ENCODE assay signal across 8 cellular contexts in genomic region chr12:57894577-57895292, GRCh38. TPM values are rescaled to one million over a fixed set of nuclear protein-coding genes. Genes with fewer than 3 reads are reported as not detected.
A peak's percentile ranks its signal among the peaks of the same experiment; 100 is the strongest.
DNase-seq lines count a peak whose midpoint lies in the region; ATAC-seq and TF ChIP-seq lines count a peak whose summit lies in the region.

No MANE protein-coding gene starts in this region.

- H2AFZ ChIP-seq in trophoblast cell (ENCODE audit: insufficient read depth, low read length, poor library complexity) = no peak overlapping the region

- no peak overlapping the region for H3K14ac ChIP-seq in trophoblast cell (ENCODE audit: low read length)

- H3K27me3 ChIP-seq in right atrium auricular region (no peaks in the 10 kb centered on the region), subcutaneous abdominal adipose tissue (ENCODE audit: control insufficient read depth in 5 of 5, insufficient read depth in 4 of 5, low read length in 5 of 5) (no peaks in the 10 kb centered on the region), trophoblast cell (ENCODE audit: insufficient read depth, low read length) (peaks cover 16% of the 10 kb centered on the region)

- peaks cover 0 to 97% of the 10 kb centered on the region in 2 donors for H3K4me1 ChIP-seq in right atrium auricular region
- peaks cover 38 to 84% (median 75%) of the 10 kb centered on the region in 5 donors for H3K4me1 ChIP-seq in subcutaneous abdominal adipose tissue (ENCODE audit: control insufficient read depth in 5 of 5, insufficient read depth in 5 of 5, low read length in 5 of 5)
- H3K4me1 ChIP-seq in trophoblast cell (ENCODE audit: control insufficient read depth in 1 of 2, insufficient read depth in 2 of 2, low read length in 2 of 2) = peaks cover 3 to 13% of the 10 kb centered on the region in 2 experiments

- WGBS in trophoblast cell (ENCODE audit: extremely low coverage, insufficient coverage, insufficient read length) = no CpG with 5 or more reads among the region's 5 CpGs

- H2AK5ac ChIP-seq in trophoblast cell (ENCODE audit: low read length) = no peak overlapping the region

- H3K27ac ChIP-seq in right atrium auricular region (peak overlapping the region; percentile 95 to 100), subcutaneous abdominal adipose tissue (ENCODE audit: low read depth, low read length) (peak overlapping the region; percentile 99), trophoblast cell (ENCODE audit: low read depth, low read length) (no peak overlapping the region)

- H3K9me3 ChIP-seq in right atrium auricular region = no peaks in the 10 kb centered on the region
- no peaks in the 10 kb centered on the region for H3K9me3 ChIP-seq in subcutaneous abdominal adipose tissue (ENCODE audit: control insufficient read depth in 5 of 5, low read length in 5 of 5)
- peaks cover 2% of the 10 kb centered on the region for H3K9me3 ChIP-seq in trophoblast cell (ENCODE audit: insufficient read depth, low read depth, low read length)

- H3K4ac ChIP-seq in trophoblast cell (ENCODE audit: low read depth, low read length) = no peak overlapping the region

- H3K9ac ChIP-seq in subcutaneous abdominal adipose tissue (ENCODE audit: low read length in 5 of 5) = peak overlapping the region; percentile 36 to 78 (median 56)
- no peak overlapping the region for H3K9ac ChIP-seq in trophoblast cell (ENCODE audit: low read length)

- H3K23ac ChIP-seq in trophoblast cell (ENCODE audit: low read length) = no peak overlapping the region

- H2BK120ac ChIP-seq in trophoblast cell (ENCODE audit: insufficient read depth, low read length, poor library complexity) = no peak overlapping the region

- DNase-seq in NCI-H1417 (lab: John Stamatoyannopoulos, UW) (peak; percentile 36 to 62 (median 43)), NCI-H1417 treated with DMSO at 0.1 percent for 48 hours (lab: John Stamatoyannopoulos, UW) (no peak), right atrium auricular region (ENCODE audit: low spot score) (no peak), cerebellum (ENCODE audit: low spot score) (no peak), trophoblast cell (no peak)

- no peaks in the 10 kb centered on the region for H3K79me2 ChIP-seq in trophoblast cell (ENCODE audit: control insufficient read depth, insufficient read depth, low read length, poor library complexity)

- H3K18ac ChIP-seq in trophoblast cell (ENCODE audit: low read length) = no peak overlapping the region

- no peak overlapping the region for H2BK12ac ChIP-seq in trophoblast cell (ENCODE audit: low read length)

- peak; percentile 50; the same call in 1 of the 2 replicates for TF ChIP-seq POLR2A in Raji (IDR thresholded peaks at IDR 0.05; ENCODE audit: insufficient read depth, low read depth, low read length)

- no peak overlapping the region for H2BK5ac ChIP-seq in trophoblast cell (ENCODE audit: low read depth, low read length, poor library complexity)

- no peaks in the 10 kb centered on the region for H3K79me1 ChIP-seq in trophoblast cell (ENCODE audit: low read length)

- H3K4me2 ChIP-seq in trophoblast cell (ENCODE audit: low read length) = no peak overlapping the region

- no peak overlapping the region for H4K91ac ChIP-seq in trophoblast cell (ENCODE audit: low read depth, low read length)

- no peak for ATAC-seq in HG03135 (IDR thresholded peaks at IDR 0.05; ENCODE audit: unreplicated experiment)

- no peaks in the 10 kb centered on the region for H3K36me3 ChIP-seq in right atrium auricular region
- no peaks in the 10 kb centered on the region for H3K36me3 ChIP-seq in subcutaneous abdominal adipose tissue (ENCODE audit: control insufficient read depth in 5 of 5, insufficient read depth in 5 of 5, low read length in 5 of 5)
- peaks cover 0 to 9% of the 10 kb centered on the region in 2 experiments for H3K36me3 ChIP-seq in trophoblast cell (ENCODE audit: control insufficient read depth in 1 of 2, insufficient read depth in 2 of 2, low read length in 2 of 2)

- H4K8ac ChIP-seq in trophoblast cell (ENCODE audit: low read depth, low read length) = no peak overlapping the region

- H3K4me3 ChIP-seq in right atrium auricular region = peak overlapping the region in 1 of 2 donors; percentile 26
- H3K4me3 ChIP-seq in subcutaneous abdominal adipose tissue (ENCODE audit: low read depth in 1 of 5, low read length in 5 of 5) = peak overlapping the region in 3 of 5 donors; percentile 18 to 42 (median 41)
- no peak overlapping the region for H3K4me3 ChIP-seq in trophoblast cell (ENCODE audit: low read depth, low read length)

- no peak overlapping the region for H4K12ac ChIP-seq in trophoblast cell (ENCODE audit: low read depth, low read length)

- no peak for TF ChIP-seq CTCF in right atrium auricular region (IDR thresholded peaks at IDR 0.05)

RNA-seq across cellular contexts. Expression of gene ATP23, which starts 46.6 kb away (rescaled TPM):
- total RNA-seq in right atrium auricular region (1 to 10 TPM; 2.6 to 6.0 TPM), cerebellum (6.0 TPM)
- polyA plus RNA-seq in trophoblast cell (2013) = 2.7 and 3.4 TPM in 2 replicates

RNA-seq across cellular contexts. Expression of gene CTDSP2, which starts 48.2 kb away (rescaled TPM):
- 100 to 1,000 TPM in 1 of 2 donors, 10 to 100 TPM in 1; 67.6 to 105 TPM for total RNA-seq in right atrium auricular region
- total RNA-seq in cerebellum = 38.6 TPM
- 36.3 and 38.7 TPM in 2 replicates for polyA plus RNA-seq in trophoblast cell (2013)

Comparison
In these comparisons a context has a peak if more than half of its experiments do, and no peak if none do; other contexts are left out.
1. DNase-seq: peak in NCI-H1417 (3 of 3); none in NCI-H1417 treated with DMSO at 0.1 percent for 48 hours (single experiment), right atrium auricular region (single experiment), cerebellum (single experiment) and trophoblast cell (0 of 2).